Comparison of ENCODE assay signal across 20 cellular contexts in genomic region chr5:124859027-124859426, GRCh38.
DNase-seq lines count a peak whose midpoint lies in the region; ATAC-seq, FAIRE-seq and TF ChIP-seq lines count a peak whose summit lies in the region.
"Had no signal": no experiment of that assay in that cellular context is flagged by ENCODE, and none has a peak within 500 bp of the region (broad histone marks: within the 10 kb centered on the region; RNA-seq: fewer than 3 reads in every experiment).

No MANE protein-coding gene starts in this region.

- H3K9me3 Mint-ChIP-seq in naive B cell = peaks cover 0 to 4% (median 0%) of the 10 kb centered on the region in 7 donors
- H3K9me3 Mint-ChIP-seq in activated CD4-positive, alpha-beta T cell treated with anti-CD3 and anti-CD28 coated beads for 36 hours (ENCODE audit: low read depth) = no peaks in the 10 kb centered on the region
- H3K9me3 Mint-ChIP-seq: activated CD8-positive, alpha-beta T cell treated with anti-CD3 and anti-CD28 coated beads for 36 hours; nephron had no signal

- intact Hi-C loops in activated CD4-positive, alpha-beta T cell treated with anti-CD3 and anti-CD28 coated beads for 36 hours (cut with DNase I, micrococcal nuclease) = no loop called here

- H3K4me3 Mint-ChIP-seq in naive B cell = peak overlapping the region in 6 of 8 donors; percentile 27 to 82 (median 44)
- H3K4me3 Mint-ChIP-seq in activated CD4-positive, alpha-beta T cell treated with anti-CD3 and anti-CD28 coated beads for 36 hours = no peak overlapping the region
- H3K4me3 Mint-ChIP-seq: activated CD8-positive, alpha-beta T cell treated with anti-CD3 and anti-CD28 coated beads for 36 hours; central memory CD8-positive, alpha-beta T cell; HFFc6; nephron; T-helper 1 cell treated with Interleukin-12 subunit alpha and Interleukin-12 subunit beta and Interleukin-4 antibody, amounts not matched to agents 30 μg/mL and 1 μg/mL, for 36 hours had no signal

- no peaks in the 10 kb centered on the region for H3K36me3 ChIP-seq in bronchial epithelial cell (ENCODE audit: control insufficient read depth, insufficient read depth, low read length)
- H3K36me3 ChIP-seq: vagina had no signal

- DNase-seq in AG08395 (ENCODE audit: low spot score) (peak; percentile 28), HTR-8/SVneo (ENCODE audit: insufficient read length, low spot score) (no peak), bronchial epithelial cell (ENCODE audit: low read depth) (no peak), naive B cell (peak; percentile 74), D721Med (ENCODE audit: insufficient read length, low spot score) (no peak), NCI-H187 treated with DMSO at 0.1 percent for 48 hours (lab: John Stamatoyannopoulos, UW) (no peak)
- DNase-seq in stimulated activated CD4-positive, alpha-beta T cell treated with anti-CD3 and anti-CD28 coated beads, Interleukin-4, amount 100 ng/mL, for 4 hours = no peak
- no peak for DNase-seq in activated CD4-positive, alpha-beta T cell treated with anti-CD3 and anti-CD28 coated beads for 36 hours
- DNase-seq: ACHN; activated CD8-positive, alpha-beta T cell treated with anti-CD3 and anti-CD28 coated beads for 36 hours; activated naive CD4-positive, alpha-beta T cell treated with Interleukin-2 at 50 U/mL for 16 hours; DND-41; HFFc6; NCI-H2081 treated with DMSO at 0.1 percent for 48 hours; OCI-M1 had no signal

- no peak overlapping the region for H3K4me3 ChIP-seq in bronchial epithelial cell (ENCODE audit: low read depth, low read length)
- H3K4me3 ChIP-seq: vagina had no signal

- POLR2A ChIA-PET in activated CD4-positive, alpha-beta T cell treated with anti-CD3 and anti-CD28 coated beads for 36 hours (lab: Charles Lee) = no interaction called here

- peaks cover 10 to 19% (median 12%) of the 10 kb centered on the region in 3 donors for H3K4me1 Mint-ChIP-seq in naive B cell
- H3K4me1 Mint-ChIP-seq in activated CD4-positive, alpha-beta T cell treated with anti-CD3 and anti-CD28 coated beads for 36 hours = no peaks in the 10 kb centered on the region
- H3K4me1 Mint-ChIP-seq: central memory CD8-positive, alpha-beta T cell had no signal

- peak overlapping the region in 3 of 6 donors; percentile 26 to 72 (median 56) for H3K27ac Mint-ChIP-seq in naive B cell
- no peak overlapping the region for H3K27ac Mint-ChIP-seq in activated CD4-positive, alpha-beta T cell treated with anti-CD3 and anti-CD28 coated beads for 36 hours
- H3K27ac Mint-ChIP-seq: activated CD8-positive, alpha-beta T cell treated with anti-CD3 and anti-CD28 coated beads for 36 hours; HFFc6; nephron; T-helper 1 cell treated with Interleukin-12 subunit alpha and Interleukin-12 subunit beta and Interleukin-4 antibody, amounts not matched to agents 30 μg/mL and 1 μg/mL, for 36 hours had no signal

- H3K27me3 ChIP-seq in bronchial epithelial cell (ENCODE audit: control insufficient read depth, insufficient read depth, low read length) = no peaks in the 10 kb centered on the region
- H3K27me3 ChIP-seq: vagina had no signal

- FAIRE-seq in HTR-8/SVneo (lab: Jason Lieb, UNC) (peak; percentile 23), bronchial epithelial cell (lab: Jason Lieb, UNC) (peak; percentile 85), D721Med (lab: Jason Lieb, UNC) (no peak)
- FAIRE-seq: islet of Langerhans had no signal

- ATAC-seq in naive B cell (ENCODE audit: low read depth in 2 of 2) = peak; percentile 98
- ATAC-seq in activated CD4-positive, alpha-beta T cell treated with anti-CD3 and anti-CD28 coated beads for 36 hours = no peak
- ATAC-seq: activated CD8-positive, alpha-beta T cell treated with anti-CD3 and anti-CD28 coated beads for 36 hours had no signal

- no peaks in the 10 kb centered on the region for H3K36me3 Mint-ChIP-seq in naive B cell
- no peaks in the 10 kb centered on the region for H3K36me3 Mint-ChIP-seq in activated CD4-positive, alpha-beta T cell treated with anti-CD3 and anti-CD28 coated beads for 36 hours (ENCODE audit: low read depth)

- CTCF ChIA-PET in activated CD4-positive, alpha-beta T cell treated with anti-CD3 and anti-CD28 coated beads for 36 hours (lab: Charles Lee) = no interaction called here

- TF ChIP-seq CTCF in bronchial epithelial cell (IDR thresholded peaks at IDR 0.05; ENCODE audit: insufficient read depth, low read length, severe bottlenecking) (no peak), D721Med (IDR thresholded peaks at IDR 0.05; ENCODE audit: insufficient read depth, missing control alignments) (no peak)

- H3K27me3 Mint-ChIP-seq in naive B cell = no peaks in the 10 kb centered on the region
- H3K27me3 Mint-ChIP-seq in activated CD4-positive, alpha-beta T cell treated with anti-CD3 and anti-CD28 coated beads for 36 hours = no peaks in the 10 kb centered on the region
- H3K27me3 Mint-ChIP-seq: central memory CD8-positive, alpha-beta T cell had no signal

Comparison
In these comparisons a context has a peak if more than half of its experiments do, and no peak if none do; other contexts are left out.
1. DNase-seq: peak in AG08395 (single experiment) and naive B cell (single experiment); none in HTR-8/SVneo (single experiment), bronchial epithelial cell (single experiment), D721Med (single experiment), NCI-H187 treated with DMSO at 0.1 percent for 48 hours (single experiment), stimulated activated CD4-positive, alpha-beta T cell treated with anti-CD3 and anti-CD28 coated beads, Interleukin-4, amount 100 ng/mL, for 4 hours (0 of 2) and activated CD4-positive, alpha-beta T cell treated with anti-CD3 and anti-CD28 coated beads for 36 hours (single experiment).